In the genomic region with DNA sequence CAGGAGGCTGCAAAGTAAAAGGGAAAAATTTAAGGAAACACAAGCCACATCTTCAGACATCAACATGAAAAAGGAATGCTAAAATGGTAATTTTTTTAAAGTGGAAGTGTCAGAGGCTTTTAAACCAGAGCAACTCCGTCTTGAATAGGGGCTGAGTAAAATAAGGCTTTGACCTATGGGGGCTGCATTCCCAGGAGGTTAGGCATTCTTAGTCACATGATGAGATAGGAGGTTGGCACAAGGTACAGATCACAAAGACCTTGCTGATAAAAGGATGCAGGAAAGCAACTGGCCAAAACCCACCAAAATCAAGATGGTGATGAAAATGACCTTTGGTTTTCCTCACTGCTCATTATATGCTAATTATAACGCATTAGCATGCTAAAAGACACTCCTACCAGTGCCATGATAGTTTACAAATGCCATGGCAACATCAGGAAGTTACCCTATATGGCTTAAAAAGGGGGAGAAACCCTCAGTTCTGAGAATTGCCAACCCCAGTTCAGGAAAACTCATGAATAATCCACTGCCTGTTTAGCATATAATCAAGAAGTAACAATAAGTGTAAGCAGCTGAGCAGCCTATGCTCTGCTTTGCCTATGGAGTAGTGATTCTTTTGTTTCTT, we compare ENCODE assay signal across 21 cellular contexts.
DNase-seq lines count a peak whose midpoint lies in the region; ATAC-seq, FAIRE-seq and TF ChIP-seq lines count a peak whose summit lies in the region.
"Had no signal": no experiment of that assay in that cellular context is flagged by ENCODE, and none has a peak within 500 bp of the region (broad histone marks: within the 10 kb centered on the region; RNA-seq: fewer than 3 reads in every experiment).

No MANE protein-coding gene starts in this region.

- 5% methylated on average over 2 of the region's 2 CpGs for WGBS in K562 (ENCODE audit: insufficient coverage, low coverage, missing lambda C conversion rate)

- no peak for ATAC-seq in K562

- TF ChIP-seq CTCF in K562 (IDR thresholded peaks at IDR 0.05 in 2 of 3, conservative IDR thresholded peaks at IDR 0.05 in 1 of 3; ENCODE audit: insufficient read depth in 2 of 3, low read depth in 1 of 3, low read length in 3 of 3), result no peak

- TF ChIP-seq RAD21 in K562 (CRISPR knock-in tag; conservative IDR thresholded peaks at IDR 0.05 in 1 of 2, IDR thresholded peaks at IDR 0.05 in 1 of 2), result no peak

- H3K9ac ChIP-seq in HUES48 (ENCODE audit: low read depth, low read length) (peak overlapping the region; percentile 23; the same call in 1 of the 2 replicates), K562 (ENCODE audit: insufficient read depth in 1 of 2, low read depth in 2 of 2, low read length in 2 of 2) (no peak overlapping the region)
- H3K9ac ChIP-seq: BLaER1 had no signal

- CTCF ChIA-PET in K562 (lab: Yijun Ruan, JAX; ENCODE audit: low intra/inter-chr PET ratio), result no interaction called here

- H3K4me3 Mint-ChIP-seq in activated T-helper 2 cell treated with anti-CD3 and anti-CD28 coated beads, Interferon-gamma antibody, Interleukin-2, Interleukin-4, amounts not matched to agents 10 μg/mL and 5 μg/mL and 100 μg/mL, durations not matched to agents 14 hours and 24 hours and 36 hours (ENCODE audit: low read depth), result no peak overlapping the region
- H3K4me3 Mint-ChIP-seq: CD8-positive, alpha-beta memory T cell; HFFc6; IgD-negative memory B cell had no signal

- no peaks in the 10 kb centered on the region for H3K79me2 ChIP-seq in K562 (ENCODE audit: control insufficient read depth, insufficient read depth, low read length)

- no peaks in the 10 kb centered on the region for H3K9me3 Mint-ChIP-seq in activated T-helper 2 cell treated with anti-CD3 and anti-CD28 coated beads, Interferon-gamma antibody, Interleukin-2, Interleukin-4, amounts not matched to agents 10 μg/mL and 5 μg/mL and 100 μg/mL, durations not matched to agents 14 hours and 24 hours and 36 hours
- H3K9me3 Mint-ChIP-seq: CD8-positive, alpha-beta memory T cell; HFFc6 had no signal

- H2AFZ ChIP-seq in K562 (ENCODE audit: low read depth, low read length), result no peak overlapping the region

- H3K27me3 ChIP-seq in HUES48 (ENCODE audit: control insufficient read depth, insufficient read depth, low read length) (no peaks in the 10 kb centered on the region), K562 (ENCODE audit: control insufficient read depth in 2 of 2, insufficient read depth in 2 of 2, low read length in 2 of 2) (peaks cover 0 to under 1% of the 10 kb centered on the region in 2 experiments; a peak in 1 of 5 replicates)
- H3K27me3 ChIP-seq: BLaER1, MG63 had no signal

- no peaks in the 10 kb centered on the region for H3K4me1 Mint-ChIP-seq in activated T-helper 2 cell treated with anti-CD3 and anti-CD28 coated beads, Interferon-gamma antibody, Interleukin-2, Interleukin-4, amounts not matched to agents 10 μg/mL and 5 μg/mL and 100 μg/mL, durations not matched to agents 14 hours and 24 hours and 36 hours (ENCODE audit: low read depth)
- H3K4me1 Mint-ChIP-seq: CD8-positive, alpha-beta memory T cell had no signal

- in situ Hi-C loops in K562 (cut with MboI), result no loop called here

- no peak overlapping the region for H3K4me2 ChIP-seq in K562 (ENCODE audit: insufficient read depth, low read length)
- H3K4me2 ChIP-seq: BLaER1 had no signal

- POLR2A ChIA-PET in K562 (lab: Yijun Ruan, JAX), result no interaction called here

- H3K36me3 Mint-ChIP-seq in activated T-helper 2 cell treated with anti-CD3 and anti-CD28 coated beads, Interferon-gamma antibody, Interleukin-2, Interleukin-4, amounts not matched to agents 10 μg/mL and 5 μg/mL and 100 μg/mL, durations not matched to agents 14 hours and 24 hours and 36 hours (ENCODE audit: low read depth), result no peaks in the 10 kb centered on the region

- peaks cover 24% of the 10 kb centered on the region for H3K4me1 ChIP-seq in HUES48 (ENCODE audit: control insufficient read depth, insufficient read depth, low read length)
- no peaks in the 10 kb centered on the region for H3K4me1 ChIP-seq in K562 (replicated peaks in 1 of 2; ENCODE audit: control insufficient read depth in 2 of 2, insufficient read depth in 2 of 2, low read length in 2 of 2)

- H3K9me3 ChIP-seq in HUES48 (ENCODE audit: control insufficient read depth, insufficient read depth, low read length) (no peaks in the 10 kb centered on the region), K562 (replicated peaks; ENCODE audit: control insufficient read depth, insufficient read depth, low read depth, low read length) (no peaks in the 10 kb centered on the region)
- H3K9me3 ChIP-seq: BLaER1, MG63 had no signal

- intact Hi-C loops in K562 (cut with micrococcal nuclease), result no loop called here
- intact Hi-C loops in activated T-helper 2 cell treated with anti-CD3 and anti-CD28 coated beads, Interferon-gamma antibody, Interleukin-2, Interleukin-4, amounts not matched to agents 10 μg/mL and 5 μg/mL and 100 μg/mL, durations not matched to agents 14 hours and 24 hours and 36 hours (cut with micrococcal nuclease), result no loop called here

- TF ChIP-seq POLR2A in GM12891 (IDR thresholded peaks at IDR 0.05; ENCODE audit: low read depth, low read length) (no peak), K562 (conservative IDR thresholded peaks at IDR 0.05) (no peak)

- H3K36me3 ChIP-seq in HUES48 (ENCODE audit: control insufficient read depth, insufficient read depth, low read length) (no peaks in the 10 kb centered on the region), K562 (ENCODE audit: control insufficient read depth, insufficient read depth, low read length) (no peaks in the 10 kb centered on the region)
- H3K36me3 ChIP-seq: BLaER1, MG63 had no signal

- no peaks in the 10 kb centered on the region for H4K20me1 ChIP-seq in K562 (replicated peaks; ENCODE audit: control insufficient read depth, insufficient read depth, low read length)
- H4K20me1 ChIP-seq: BLaER1 had no signal

- H3K4me3 ChIP-seq in HUES48 (ENCODE audit: low read depth, low read length), result peak overlapping the region; percentile 38
- no peak overlapping the region for H3K4me3 ChIP-seq in K562
- H3K4me3 ChIP-seq: BLaER1, MG63 had no signal

- H3K27ac Mint-ChIP-seq in activated T-helper 2 cell treated with anti-CD3 and anti-CD28 coated beads, Interferon-gamma antibody, Interleukin-2, Interleukin-4, amounts not matched to agents 10 μg/mL and 5 μg/mL and 100 μg/mL, durations not matched to agents 14 hours and 24 hours and 36 hours, result no peak overlapping the region
- H3K27ac Mint-ChIP-seq: CD8-positive, alpha-beta memory T cell; HFFc6 had no signal

- FAIRE-seq in GM12891 (lab: Jason Lieb, UNC) (peak; percentile 58), K562 (lab: Jason Lieb, UNC) (no peak)
- FAIRE-seq: D721Med, GM19239 had no signal

- DNase-seq in GM12891 (ENCODE audit: insufficient read length, low spot score) (no peak), K562 (ENCODE audit: extremely low read depth in 1 of 4, low spot score in 3 of 4) (no peak), iPS-NIHi11 (ENCODE audit: low spot score) (peak; percentile 16), C1 segment of cervical spinal cord (lab: John Stamatoyannopoulos, UW) (no peak), substantia nigra (lab: John Stamatoyannopoulos, UW) (no peak)
- no peak for DNase-seq in activated T-helper 2 cell treated with anti-CD3 and anti-CD28 coated beads, Interferon-gamma antibody, Interleukin-2, Interleukin-4, amounts not matched to agents 10 μg/mL and 5 μg/mL and 100 μg/mL, durations not matched to agents 14 hours and 24 hours and 36 hours (ENCODE audit: low spot score)
- DNase-seq: CD8-positive, alpha-beta memory T cell; DMS79 treated with DMSO at 0.1 percent for 48 hours; HFFc6; Kasumi-1; MG63; NCI-H1105; NCI-H2081; OCI-M1; Right ventricle myocardium superior; SW 1271 had no signal

- H3K9me1 ChIP-seq in K562 (ENCODE audit: control insufficient read depth, insufficient read depth, low read length), result no peaks in the 10 kb centered on the region

- no TSS peak for BruUV-seq in K562 (replicated peaks; lab: Mats Ljungman, UMichigan)

- peaks cover 9% of the 10 kb centered on the region for H3K27me3 Mint-ChIP-seq in activated T-helper 2 cell treated with anti-CD3 and anti-CD28 coated beads, Interferon-gamma antibody, Interleukin-2, Interleukin-4, amounts not matched to agents 10 μg/mL and 5 μg/mL and 100 μg/mL, durations not matched to agents 14 hours and 24 hours and 36 hours (ENCODE audit: low read depth)
- H3K27me3 Mint-ChIP-seq: IgD-negative memory B cell had no signal

- no peak for TF ChIP-seq EP300 in K562 (IDR thresholded peaks at IDR 0.05; ENCODE audit: low read length)

- H3K27ac ChIP-seq in HUES48 (ENCODE audit: low read depth, low read length) (peak overlapping the region; percentile 50), K562 (ENCODE audit: extremely low read depth, low read depth, low read length) (no peak overlapping the region), substantia nigra (ENCODE audit: low read depth, low read length, poor library complexity, severe bottlenecking) (no peak overlapping the region)
- H3K27ac ChIP-seq: BLaER1 had no signal

TF ChIP-seq in GM12891, 5 proteins besides CTCF, POLR2A, EP300 and RAD21:
- TF ChIP-seq TAF1 (IDR thresholded peaks at IDR 0.05; ENCODE audit: low read depth, low read length) (no peak), POLR2AphosphoS5 (IDR thresholded peaks at IDR 0.05; ENCODE audit: low read depth, low read length) (no peak), SPI1 (IDR thresholded peaks at IDR 0.05; ENCODE audit: low read depth, low read length) (no peak), POU2F2 (IDR thresholded peaks at IDR 0.05; ENCODE audit: low read depth, low read length) (no peak), PAX5 (IDR thresholded peaks at IDR 0.05; ENCODE audit: insufficient read depth, low read length, severe bottlenecking) (no peak)

TF ChIP-seq in K562, 482 proteins besides CTCF, POLR2A, EP300 and RAD21:
- TF ChIP-seq, protein P1, sequence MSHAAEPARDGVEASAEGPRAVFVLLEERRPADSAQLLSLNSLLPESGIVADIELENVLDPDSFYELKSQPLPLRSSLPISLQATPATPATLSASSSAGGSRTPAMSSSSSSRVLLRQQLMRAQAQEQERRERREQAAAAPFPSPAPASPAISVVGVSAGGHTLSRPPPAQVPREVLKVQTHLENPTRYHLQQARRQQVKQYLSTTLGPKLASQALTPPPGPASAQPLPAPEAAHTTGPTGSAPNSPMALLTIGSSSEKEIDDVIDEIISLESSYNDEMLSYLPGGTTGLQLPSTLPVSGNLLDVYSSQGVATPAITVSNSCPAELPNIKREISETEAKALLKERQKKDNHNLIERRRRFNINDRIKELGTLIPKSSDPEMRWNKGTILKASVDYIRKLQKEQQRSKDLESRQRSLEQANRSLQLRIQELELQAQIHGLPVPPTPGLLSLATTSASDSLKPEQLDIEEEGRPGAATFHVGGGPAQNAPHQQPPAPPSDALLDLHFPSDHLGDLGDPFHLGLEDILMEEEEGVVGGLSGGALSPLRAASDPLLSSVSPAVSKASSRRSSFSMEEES (CRISPR knock-in tag; IDR thresholded peaks at IDR 0.05), result 0 out of 2 replicates have a peak, but pooled peaks have one; percentile 7
- no peak for TF ChIP-seq HDAC1 (IDR thresholded peaks at IDR 0.05)
